Comparison of ENCODE assay signal across 20 cellular contexts in the genomic region with DNA sequence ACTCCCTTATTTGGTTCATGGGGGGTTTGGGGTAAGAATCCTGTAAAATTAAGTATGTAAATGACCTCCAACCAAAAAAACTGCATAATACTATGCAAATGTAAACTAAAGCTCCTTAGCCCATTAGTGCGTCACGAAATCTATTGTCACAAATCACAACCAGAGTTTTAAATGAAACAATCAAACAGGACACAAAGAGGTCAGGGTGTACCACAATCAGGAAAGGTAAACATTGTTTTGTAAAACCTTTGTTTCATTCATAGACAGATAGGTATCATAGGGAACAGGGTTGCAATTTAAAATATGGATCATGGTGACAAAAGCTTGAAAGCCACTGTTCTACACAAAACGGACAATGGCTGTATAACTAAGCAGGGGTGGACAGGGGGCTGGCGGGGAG.
"Had no signal": no experiment of that assay in that cellular context is flagged by ENCODE, and none has a peak within 500 bp of the region (broad histone marks: within the 10 kb centered on the region; RNA-seq: fewer than 3 reads in every experiment).

No MANE protein-coding gene starts in this region.

- ATAC-seq: gastrocnemius medialis; lower lobe of right lung; naive thymus-derived CD4-positive, alpha-beta T cell had no signal

- H3K27ac Mint-ChIP-seq: nephron progenitor cell had no signal

- H3K4me3 ChIP-seq: esophagus muscularis mucosa, gastrocnemius medialis, left ventricle myocardium inferior, lower lobe of right lung, right atrium auricular region, sigmoid colon, skin epidermis, upper lobe of left lung, uterus had no signal

- H3K9me3 ChIP-seq: esophagus muscularis mucosa, gastrocnemius medialis, left ventricle myocardium inferior, lower lobe of right lung, neutrophil, right atrium auricular region, sigmoid colon, upper lobe of left lung, uterus had no signal

- H3K27ac ChIP-seq: epithelial cell of prostate, esophagus muscularis mucosa, gastrocnemius medialis, left ventricle myocardium inferior, lower lobe of right lung, neutrophil, right atrium auricular region, sigmoid colon, skin epidermis, upper lobe of left lung, uterus had no signal

- DNase-seq: effector memory CD4-positive, alpha-beta T cell; gastrocnemius medialis; islet precursor cell; left ventricle myocardium inferior; lower lobe of right lung; mesenchymal stem cell; midbrain; naive thymus-derived CD4-positive, alpha-beta T cell; nephron progenitor cell; sigmoid colon; stimulated activated CD4-positive, alpha-beta T cell treated with anti-CD3 and anti-CD28 coated beads, Interleukin-2, amount 100 ng/mL, for 24 hours; stimulated activated CD4-positive, alpha-beta T cell treated with anti-CD3 and anti-CD28 coated beads, Interleukin-4, amount 100 ng/mL, for 4 hours; stimulated activated naive CD4-positive, alpha-beta T cell treated with Interleukin-2 at 50 U/mL for 16 hours; upper lobe of left lung; uterus had no signal

- H3K4me1 Mint-ChIP-seq: nephron progenitor cell had no signal

- H3K27me3 Mint-ChIP-seq: naive thymus-derived CD4-positive, alpha-beta T cell had no signal

- H3K36me3 ChIP-seq: uterus had no signal

- H3K9me3 Mint-ChIP-seq: naive thymus-derived CD4-positive, alpha-beta T cell; nephron progenitor cell had no signal

- H3K4me1 ChIP-seq: esophagus muscularis mucosa, gastrocnemius medialis, lower lobe of right lung, right atrium auricular region, upper lobe of left lung, uterus had no signal

- H3K27me3 ChIP-seq: esophagus muscularis mucosa, gastrocnemius medialis, neutrophil, right atrium auricular region, sigmoid colon, upper lobe of left lung, uterus had no signal

- H3K4me3 Mint-ChIP-seq: naive thymus-derived CD4-positive, alpha-beta T cell; nephron progenitor cell had no signal
